ENCODE assay signal across 10 cellular contexts in genomic region chr5:127040779-127041520, GRCh38. TPM values are rescaled to one million over a fixed set of nuclear protein-coding genes. Genes with fewer than 3 reads are reported as not detected.
DNase-seq lines count a peak whose midpoint lies in the region; ATAC-seq and TF ChIP-seq lines count a peak whose summit lies in the region.
"Had no signal": no experiment of that assay in that cellular context is flagged by ENCODE, and none has a peak within 500 bp of the region (broad histone marks: within the 10 kb centered on the region; RNA-seq: fewer than 3 reads in every experiment).

No MANE protein-coding gene starts in this region.

- POLR2A ChIA-PET in MCF 10A (lab: Yijun Ruan, JAX), result interaction anchor here (0.8 to 2.7 kb wide), 9 partner anchors 10 to 262 kb away, joined by 3 to 21 read pairs (median 4); partner anchors contain the start of gene MARCHF3

- H3K4me3 Mint-ChIP-seq in Calu3 (ENCODE audit: low read depth, unreplicated experiment) (peak overlapping the region; percentile 44), MCF 10A (ENCODE audit: unreplicated experiment) (peak overlapping the region; percentile 63), type B pancreatic cell (no peak overlapping the region)

- no peaks in the 10 kb centered on the region for H3K36me3 Mint-ChIP-seq in Calu3 (ENCODE audit: insufficient read depth, unreplicated experiment)
- H3K36me3 Mint-ChIP-seq in MCF 10A (ENCODE audit: insufficient read depth, unreplicated experiment), result no peaks in the 10 kb centered on the region
- H3K36me3 Mint-ChIP-seq in type B pancreatic cell, result no peaks in the 10 kb centered on the region

- H3K27ac Mint-ChIP-seq in Calu3 (ENCODE audit: unreplicated experiment) (peak overlapping the region; percentile 78), MCF 10A (ENCODE audit: low read depth, unreplicated experiment) (peak overlapping the region; percentile 95), type B pancreatic cell (no peak overlapping the region)

- CTCF ChIA-PET in Calu3 (lab: Charles Lee), result interaction anchor here (0.7 to 1.7 kb wide), 4 partner anchors 10 to 76 kb away, joined by 3 to 6 read pairs (median 3); no protein-coding TSS in a partner anchor
- CTCF ChIA-PET in MCF 10A (lab: Yijun Ruan, JAX), result interaction anchor here (0.6 kb wide), 3 partner anchors 29 to 1718 kb away, joined by 3 to 4 read pairs (median 3); no protein-coding TSS in a partner anchor

- BruUV-seq in Calu3 (replicated peaks; lab: Mats Ljungman, UMichigan) (TSS peak; percentile 74), MCF 10A (replicated peaks; lab: Mats Ljungman, UMichigan) (TSS peak; percentile 90)

- intact Hi-C loops in Calu3 (cut with micrococcal nuclease; ENCODE audit: unreplicated experiment), result no loop called here
- intact Hi-C loops in MCF 10A (cut with micrococcal nuclease), result no loop called here
- intact Hi-C loops in posterior vena cava (cut with DNase I), result no loop called here

- H3K27me3 Mint-ChIP-seq in Calu3 (ENCODE audit: unreplicated experiment) (no peaks in the 10 kb centered on the region), MCF 10A (ENCODE audit: insufficient read depth, unreplicated experiment) (no peaks in the 10 kb centered on the region), type B pancreatic cell (peaks cover 13% of the 10 kb centered on the region)

- TF ChIP-seq CTCF in Calu3 (IDR thresholded peaks at IDR 0.05; ENCODE audit: unreplicated experiment), result no peak
- TF ChIP-seq CTCF in MCF 10A (IDR thresholded peaks at IDR 0.05; ENCODE audit: unreplicated experiment), result no peak
- TF ChIP-seq CTCF in type B pancreatic cell (conservative IDR thresholded peaks at IDR 0.05), result no peak

- peak; percentile 56 for DNase-seq in Calu3
- DNase-seq in NCI-H187 treated with DMSO at 0.1 percent for 48 hours (lab: John Stamatoyannopoulos, UW), result peak; percentile 96
- peak; percentile 82 for DNase-seq in MCF 10A (ENCODE audit: unreplicated experiment)
- DNase-seq in kidney glomerular epithelial cell (lab: John Stamatoyannopoulos, UW), result peak; percentile 35
- DNase-seq in type B pancreatic cell (ENCODE audit: extremely low spot score, unreplicated experiment), result no peak
- DNase-seq in posterior vena cava (ENCODE audit: low spot score), result no peak
- no peak for DNase-seq in stimulated activated CD4-positive, alpha-beta T cell treated with anti-CD3 and anti-CD28 coated beads, Interleukin-4, amount 100 ng/mL, for 4 hours
- DNase-seq: activated naive CD4-positive, alpha-beta T cell; C1 segment of cervical spinal cord had no signal

- H3K9me3 Mint-ChIP-seq in Calu3 (ENCODE audit: low read depth, unreplicated experiment) (no peaks in the 10 kb centered on the region), MCF 10A (ENCODE audit: unreplicated experiment) (no peaks in the 10 kb centered on the region), type B pancreatic cell (no peaks in the 10 kb centered on the region)

- H3K4me1 Mint-ChIP-seq in Calu3 (ENCODE audit: low read depth, unreplicated experiment), result peaks cover 26% of the 10 kb centered on the region
- peaks cover 27% of the 10 kb centered on the region for H3K4me1 Mint-ChIP-seq in MCF 10A (ENCODE audit: insufficient read depth, unreplicated experiment)
- peaks cover 8% of the 10 kb centered on the region for H3K4me1 Mint-ChIP-seq in type B pancreatic cell (ENCODE audit: unreplicated experiment)

- no peak for ATAC-seq in GM21381 (IDR thresholded peaks at IDR 0.05; ENCODE audit: unreplicated experiment)

RNA-seq across cellular contexts. Expression of gene MARCHF3, which starts 10.6 kb away (rescaled TPM):
- total RNA-seq in Calu3 (2022) (13.1 and 16.1 TPM in 2 replicates), MCF 10A (2022) (5.4 and 6.9 TPM in 2 replicates), type B pancreatic cell (ENCODE audit: low replicate concordance) (4.9 and 5.9 TPM in 2 replicates), posterior vena cava (10 to 100 TPM; 14.1 to 22.8 TPM)

RNA-seq across cellular contexts. Expression of gene C5orf63, which starts 32.4 kb away (rescaled TPM):
- 11.0 and 13.2 TPM in 2 replicates for total RNA-seq in Calu3 (2022)
- total RNA-seq in MCF 10A (2022), result 10.8 and 11.1 TPM in 2 replicates
- 5.1 and 8.9 TPM in 2 replicates for total RNA-seq in type B pancreatic cell (ENCODE audit: low replicate concordance)
- total RNA-seq in posterior vena cava, result 1 to 10 TPM; 3.3 to 4.2 TPM

Comparison
In these comparisons a context has a peak if more than half of its experiments do, and no peak if none do; other contexts are left out.
1. DNase-seq: peak in Calu3 (single experiment), NCI-H187 treated with DMSO at 0.1 percent for 48 hours (single experiment), MCF 10A (single experiment) and kidney glomerular epithelial cell (single experiment); none in type B pancreatic cell (single experiment), posterior vena cava (single experiment) and stimulated activated CD4-positive, alpha-beta T cell treated with anti-CD3 and anti-CD28 coated beads, Interleukin-4, amount 100 ng/mL, for 4 hours (0 of 2).